1 cellular context compared by ENCODE assay signal in genomic region chr10:85280014-85280413, GRCh38.
TF ChIP-seq lines count a peak whose summit lies in the region.

No MANE protein-coding gene starts in this region.

TF ChIP-seq in WTC11, 78 proteins besides CTCF, POLR2A, EP300 and RAD21 (continued from another document):
- TF ChIP-seq AR (CRISPR knock-in tag; IDR thresholded peaks at IDR 0.05), result no peak
- no peak for TF ChIP-seq ZNF219 (CRISPR knock-in tag; IDR thresholded peaks at IDR 0.05; ENCODE audit: borderline replicate concordance)
TF ChIP-seq in WTC11: peak in this region for 0.
